8 cellular contexts compared by ENCODE assay signal in the genomic region with DNA sequence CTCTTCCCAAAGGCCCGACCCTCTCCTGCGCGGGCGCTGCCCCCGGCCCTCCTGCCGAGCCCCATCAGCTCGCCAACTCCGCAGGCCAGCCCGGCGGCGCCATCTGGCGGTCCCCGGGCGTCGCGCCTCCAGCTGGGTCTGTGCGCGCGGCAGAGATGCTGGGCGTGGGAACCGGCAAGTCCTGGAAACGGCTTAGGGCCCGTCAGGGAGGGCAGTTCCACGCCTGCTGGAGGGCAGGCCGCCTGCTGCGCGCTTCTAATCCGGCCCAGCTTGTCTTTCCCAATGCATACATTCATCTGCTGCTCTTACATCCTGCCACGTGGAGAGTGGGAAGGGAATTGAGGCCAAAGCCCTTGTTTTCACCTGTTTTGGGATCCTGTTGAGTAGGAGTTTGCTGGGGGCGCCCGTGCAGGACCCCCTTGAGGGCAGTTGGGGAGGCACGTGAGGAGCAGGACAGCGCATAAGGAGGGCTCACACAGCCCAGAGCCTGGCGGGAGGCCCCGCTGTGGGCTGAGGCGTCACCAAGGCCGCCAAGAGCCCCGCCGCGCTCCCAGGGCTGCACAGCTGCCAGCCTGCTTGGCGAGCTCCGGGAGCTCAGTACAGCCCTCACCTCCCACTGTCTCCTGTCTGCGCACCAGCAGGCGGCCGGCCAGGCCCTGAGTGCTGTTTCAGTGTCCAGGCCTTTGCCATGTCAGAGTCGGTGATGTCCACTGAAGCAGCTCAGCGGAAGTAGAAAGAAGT.
DNase-seq lines count a peak whose midpoint lies in the region; ATAC-seq and TF ChIP-seq lines count a peak whose summit lies in the region.

No MANE protein-coding gene starts in this region.

- peak overlapping the region; percentile 16 for H4K12ac ChIP-seq in trophoblast cell (ENCODE audit: low read depth, low read length)

- H3K36me3 ChIP-seq in A673 (ENCODE audit: insufficient read depth, low read length, poor library complexity, severe bottlenecking) (no peaks in the 10 kb centered on the region), trophoblast cell (ENCODE audit: control insufficient read depth in 1 of 2, insufficient read depth in 2 of 2, low read length in 2 of 2) (no peaks in the 10 kb centered on the region), urinary bladder (ENCODE audit: insufficient read depth) (no peaks in the 10 kb centered on the region)

- H3K4me1 ChIP-seq in A673 (ENCODE audit: insufficient read depth, low read length, poor library complexity, severe bottlenecking) (peaks cover 18% of the 10 kb centered on the region), trophoblast cell (ENCODE audit: control insufficient read depth in 1 of 2, insufficient read depth in 2 of 2, low read length in 2 of 2) (peaks cover 0 to 3% of the 10 kb centered on the region in 2 experiments), urinary bladder (ENCODE audit: insufficient read depth) (no peaks in the 10 kb centered on the region)

- H3K79me2 ChIP-seq in trophoblast cell (ENCODE audit: control insufficient read depth, insufficient read depth, low read length, poor library complexity), result no peaks in the 10 kb centered on the region

- no peak overlapping the region for H3K18ac ChIP-seq in trophoblast cell (ENCODE audit: low read length)

- peak overlapping the region; percentile 45 for H3K27ac ChIP-seq in A673 (ENCODE audit: low read depth, low read length, poor library complexity, severe bottlenecking)
- no peak overlapping the region for H3K27ac ChIP-seq in trophoblast cell (ENCODE audit: low read depth, low read length)
- no peak overlapping the region for H3K27ac ChIP-seq in urinary bladder (ENCODE audit: low read depth)

- H3K9ac ChIP-seq in trophoblast cell (ENCODE audit: low read length), result no peak overlapping the region

- peak; percentile 94 for TF ChIP-seq CTCF in A673 (conservative IDR thresholded peaks at IDR 0.05; ENCODE audit: low read depth, low read length)

- no peak overlapping the region for H4K91ac ChIP-seq in trophoblast cell (ENCODE audit: low read depth, low read length)

- H2AFZ ChIP-seq in trophoblast cell (ENCODE audit: insufficient read depth, low read length, poor library complexity), result no peak overlapping the region

- DNase-seq in A673 (ENCODE audit: low spot score) (peak; percentile 92), NCI-H774 (lab: John Stamatoyannopoulos, UW) (peak; percentile 31), glomerular visceral epithelial cell (ENCODE audit: extremely low spot score) (peak; percentile 67), trophoblast cell (peak; percentile 45 to 68)
- DNase-seq in activated gamma-delta T cell treated with anti-CD3 and anti-CD28 coated beads, Interleukin-2, amount 50 U/mL, for 16 hours (ENCODE audit: low read depth), result peak; percentile 30

- no peak overlapping the region for H3K4ac ChIP-seq in trophoblast cell (ENCODE audit: low read depth, low read length)

- no peak overlapping the region for H4K8ac ChIP-seq in trophoblast cell (ENCODE audit: low read depth, low read length)

- H3K4me2 ChIP-seq in trophoblast cell (ENCODE audit: low read length), result peak overlapping the region; percentile 62

- H3K9me3 ChIP-seq in A673 (ENCODE audit: low read depth, low read length, poor library complexity, severe bottlenecking), result no peaks in the 10 kb centered on the region
- peaks cover 2% of the 10 kb centered on the region for H3K9me3 ChIP-seq in trophoblast cell (ENCODE audit: insufficient read depth, low read depth, low read length)

- no TSS peak for BruUV-seq in A673 (replicated peaks; lab: Mats Ljungman, UMichigan)

- H2BK120ac ChIP-seq in trophoblast cell (ENCODE audit: insufficient read depth, low read length, poor library complexity), result no peak overlapping the region

- H3K79me1 ChIP-seq in trophoblast cell (ENCODE audit: low read length), result no peaks in the 10 kb centered on the region

- no peak overlapping the region for H2AK5ac ChIP-seq in trophoblast cell (ENCODE audit: low read length)

- H2BK12ac ChIP-seq in trophoblast cell (ENCODE audit: low read length), result no peak overlapping the region

- POLR2A ChIA-PET in A673 (lab: Charles Lee; ENCODE audit: low non-redundant PET), result interaction anchor here (0.5 kb wide), 1 partner anchor 81 kb away, joined by 7 read pairs; no protein-coding TSS in a partner anchor

- no CpG with 5 or more reads among the region's 47 CpGs for WGBS in trophoblast cell (ENCODE audit: extremely low coverage, insufficient coverage, insufficient read length)
- 32% methylated on average over 47 of the region's 47 CpGs for WGBS in urinary bladder

- ATAC-seq in GM19372 (IDR thresholded peaks at IDR 0.05; ENCODE audit: low read depth, unreplicated experiment) (peak; percentile 74), HG03039 (IDR thresholded peaks at IDR 0.05; ENCODE audit: unreplicated experiment) (no peak)

- H3K14ac ChIP-seq in trophoblast cell (ENCODE audit: low read length), result no peak overlapping the region

- H3K23ac ChIP-seq in trophoblast cell (ENCODE audit: low read length), result no peak overlapping the region

- no peak overlapping the region for H2BK5ac ChIP-seq in trophoblast cell (ENCODE audit: low read depth, low read length, poor library complexity)

- H3K4me3 ChIP-seq in A673 (ENCODE audit: low read depth, low read length, poor library complexity, severe bottlenecking) (peak overlapping the region; percentile 47), trophoblast cell (ENCODE audit: low read depth, low read length) (peak overlapping the region; percentile 17), urinary bladder (ENCODE audit: low read depth, low read length) (peak overlapping the region; percentile 24)

- CTCF ChIA-PET in A673 (lab: Charles Lee), result interaction anchor here (0.9 to 2.3 kb wide), 3 partner anchors 10 to 120 kb away, joined by 3 to 12 read pairs (median 3); no protein-coding TSS in a partner anchor

- H3K27me3 ChIP-seq in A673 (replicated peaks; ENCODE audit: insufficient read depth, low read depth, low read length, poor library complexity) (no peaks in the 10 kb centered on the region), trophoblast cell (ENCODE audit: insufficient read depth, low read length) (no peaks in the 10 kb centered on the region)

- intact Hi-C loops in A673 (cut with micrococcal nuclease; ENCODE audit: unreplicated experiment), result no loop called here

Comparison
In these comparisons a context has a peak if more than half of its experiments do, and no peak if none do; other contexts are left out.
1. DNase-seq: peak in every context shown above with its lines; median percentile 92 in A673; 67 in glomerular visceral epithelial cell; 56 in trophoblast cell; 31 in NCI-H774; 30 in activated gamma-delta T cell treated with anti-CD3 and anti-CD28 coated beads, Interleukin-2, amount 50 U/mL, for 16 hours.